In the genomic region with DNA sequence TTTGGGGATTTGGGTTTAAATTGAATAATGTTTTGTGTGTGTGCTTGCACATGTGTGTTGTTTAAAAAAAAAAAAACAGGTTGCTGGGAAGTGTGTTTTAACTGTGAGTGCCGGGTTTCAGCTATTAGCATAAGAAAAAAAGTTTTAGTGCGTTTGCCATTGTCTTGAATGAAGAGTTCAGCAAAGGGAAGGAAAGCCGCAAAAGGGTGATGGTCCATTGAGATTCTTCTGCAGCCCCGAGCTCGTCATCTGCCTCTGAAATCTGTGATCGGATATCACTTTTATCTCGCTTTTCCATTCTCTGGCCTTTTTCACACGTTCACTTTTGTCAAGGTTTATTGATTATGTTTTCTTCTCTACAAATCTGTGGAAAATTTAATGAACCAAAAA, we compare ENCODE assay signal across 17 cellular contexts. TPM values are rescaled to one million over a fixed set of nuclear protein-coding genes. Genes with fewer than 3 reads are reported as not detected.
A peak's percentile ranks its signal among the peaks of the same experiment; 100 is the strongest.
DNase-seq lines count a peak whose midpoint lies in the region; ATAC-seq and TF ChIP-seq lines count a peak whose summit lies in the region.
"Had no signal": no experiment of that assay in that cellular context is flagged by ENCODE, and none has a peak within 500 bp of the region (broad histone marks: within the 10 kb centered on the region; RNA-seq: fewer than 3 reads in every experiment).

No MANE protein-coding gene starts in this region.

- WGBS in HUES64 = 2% methylated on average over 8 of the region's 8 CpGs
- 13 to 18% methylated on average over 3 to 8 of the region's 8 CpGs for WGBS in endodermal cell (ENCODE audit: insufficient coverage in 1 of 2, insufficient read length in 1 of 2), 2 experiments
- WGBS in transverse colon (ENCODE audit: low coverage in 1 of 2), 2 donors = 72 to 100% methylated on average over 3 to 8 of the region's 8 CpGs

- no peak for TF ChIP-seq EP300 in transverse colon (IDR thresholded peaks at IDR 0.05; ENCODE audit: low read depth)

- H3K36me3 ChIP-seq in ES-I3 (ENCODE audit: insufficient read depth, low read length) = no peaks in the 10 kb centered on the region
- no peaks in the 10 kb centered on the region for H3K36me3 ChIP-seq in HUES64 (ENCODE audit: insufficient read depth, low read length)
- no peaks in the 10 kb centered on the region for H3K36me3 ChIP-seq in endodermal cell (ENCODE audit: control insufficient read depth, insufficient read depth, low read length)
- H3K36me3 ChIP-seq in transverse colon = no peaks in the 10 kb centered on the region

- H3K9me3 ChIP-seq in ES-I3 (ENCODE audit: control insufficient read depth, insufficient read depth, low read length) (no peaks in the 10 kb centered on the region), HUES64 (ENCODE audit: insufficient read depth, low read depth, low read length) (no peaks in the 10 kb centered on the region), endodermal cell (ENCODE audit: control insufficient read depth, low read length) (no peaks in the 10 kb centered on the region), transverse colon (no peaks in the 10 kb centered on the region)

- H3K4me3 ChIP-seq in HUES64 (ENCODE audit: low read length) (peak overlapping the region; percentile 89), endodermal cell (ENCODE audit: low read length) (peak overlapping the region; percentile 75), transverse colon (no peak overlapping the region)

- intact Hi-C loops in transverse colon (cut with DNase I; ENCODE audit: low total_unique reads) = no loop called here

- CTCF ChIA-PET in activated CD8-positive, alpha-beta T cell treated with anti-CD3 and anti-CD28 coated beads, Interleukin-2, amount 10 ng/mL, durations not matched to agents 7 days and 5 days (lab: Charles Lee) = no interaction called here

- H3K4me1 Mint-ChIP-seq in endodermal cell = peaks cover 45% of the 10 kb centered on the region
- H3K4me1 Mint-ChIP-seq in neural crest cell = peaks cover 67% of the 10 kb centered on the region
- peaks cover 6% of the 10 kb centered on the region for H3K4me1 Mint-ChIP-seq in activated CD8-positive, alpha-beta T cell treated with anti-CD3 and anti-CD28 coated beads, Interleukin-2, amount 10 ng/mL, durations not matched to agents 7 days and 5 days (ENCODE audit: low read depth)

- H3K9me3 Mint-ChIP-seq in endodermal cell (no peaks in the 10 kb centered on the region), neural crest cell (no peaks in the 10 kb centered on the region)
- no peaks in the 10 kb centered on the region for H3K9me3 Mint-ChIP-seq in activated CD8-positive, alpha-beta T cell treated with anti-CD3 and anti-CD28 coated beads, Interleukin-2, amount 10 ng/mL, durations not matched to agents 7 days and 5 days (ENCODE audit: insufficient read depth)
- H3K9me3 Mint-ChIP-seq: activated naive CD4-positive, alpha-beta T cell treated with anti-CD3 and anti-CD28 coated beads, Interleukin-2, amount 10 ng/mL, durations not matched to agents 7 days and 5 days; activated T-cell treated with anti-CD3 and anti-CD28 coated beads, Interleukin-2, amount 50 U/mL, for 4 hours; CD4-positive, alpha-beta T cell; stimulated activated memory B cell treated with anti-CD40 and anti-IgM and Interleukin-4, amounts not matched to agents 10 μg/mL and 1 μg/mL and 100 μg/mL, for 72 hours had no signal

- no peak for ATAC-seq in activated CD8-positive, alpha-beta T cell treated with anti-CD3 and anti-CD28 coated beads, Interleukin-2, amount 10 ng/mL, durations not matched to agents 7 days and 5 days
- ATAC-seq in GM21367 (IDR thresholded peaks at IDR 0.05; ENCODE audit: unreplicated experiment) = no peak
- no peak for ATAC-seq in GM18870 (IDR thresholded peaks at IDR 0.05; ENCODE audit: unreplicated experiment)
- ATAC-seq: activated T-cell treated with anti-CD3 and anti-CD28 coated beads, Interleukin-2, amount 50 U/mL, for 4 hours; stimulated activated memory B cell treated with anti-CD40 and anti-IgM and Interleukin-4, amounts not matched to agents 10 μg/mL and 1 μg/mL and 100 μg/mL, for 72 hours had no signal

- H3K4me3 Mint-ChIP-seq in endodermal cell = peak overlapping the region; percentile 62
- peak overlapping the region; percentile 78 for H3K4me3 Mint-ChIP-seq in neural crest cell
- no peak overlapping the region for H3K4me3 Mint-ChIP-seq in activated CD8-positive, alpha-beta T cell treated with anti-CD3 and anti-CD28 coated beads, Interleukin-2, amount 10 ng/mL, durations not matched to agents 7 days and 5 days
- H3K4me3 Mint-ChIP-seq: activated naive CD4-positive, alpha-beta T cell treated with anti-CD3 and anti-CD28 coated beads, Interleukin-2, amount 10 ng/mL, durations not matched to agents 7 days and 5 days; activated T-cell treated with anti-CD3 and anti-CD28 coated beads, Interleukin-2, amount 50 U/mL, for 4 hours; CD4-positive, alpha-beta T cell; stimulated activated memory B cell treated with anti-CD40 and anti-IgM and Interleukin-4, amounts not matched to agents 10 μg/mL and 1 μg/mL and 100 μg/mL, for 72 hours had no signal

- H3K27me3 ChIP-seq in HUES64 (ENCODE audit: insufficient read depth, low read length) (no peaks in the 10 kb centered on the region), endodermal cell (ENCODE audit: control insufficient read depth, insufficient read depth, low read length, poor library complexity, severe bottlenecking) (no peaks in the 10 kb centered on the region), transverse colon (peaks cover 83% of the 10 kb centered on the region)

- DNase-seq in endodermal cell = no peak
- DNase-seq in neural crest cell (ENCODE audit: low read depth, low spot score) = no peak
- no peak for DNase-seq in transverse colon
- DNase-seq in activated CD8-positive, alpha-beta T cell treated with anti-CD3 and anti-CD28 coated beads, Interleukin-2, amount 10 ng/mL, durations not matched to agents 7 days and 5 days = no peak
- DNase-seq: activated naive CD4-positive, alpha-beta T cell treated with anti-CD3 and anti-CD28 coated beads, Interleukin-2, amount 10 ng/mL, durations not matched to agents 7 days and 5 days; activated T-cell treated with anti-CD3 and anti-CD28 coated beads, Interleukin-2, amount 50 U/mL, for 4 hours; CD4-positive, alpha-beta T cell; DMS153; hippocampal formation; NCI-H2171; NCI-H526 treated with DMSO at 0.1 percent for 48 hours; Right ventricle myocardium superior had no signal

- in situ Hi-C loops in transverse colon (cut with MboI; ENCODE audit: low pct_ligation_motif_present in 1 of 4, low pct_unique_long_range_greater_than_20kb in 1 of 4, low sequenced_read_pairs in 3 of 4) = no loop called here

- H3K4me1 ChIP-seq in ES-I3 (ENCODE audit: insufficient read depth, low read length) (peaks cover 37% of the 10 kb centered on the region), HUES64 (ENCODE audit: insufficient read depth, low read length) (peaks cover 49% of the 10 kb centered on the region), endodermal cell (ENCODE audit: control insufficient read depth, insufficient read depth, low read length) (peaks cover 10% of the 10 kb centered on the region), transverse colon (peaks cover 2 to 50% (median 32%) of the 10 kb centered on the region in 4 donors)

- POLR2A ChIA-PET in activated CD8-positive, alpha-beta T cell treated with anti-CD3 and anti-CD28 coated beads, Interleukin-2, amount 10 ng/mL, durations not matched to agents 7 days and 5 days (lab: Charles Lee) = no interaction called here

- H3K27ac ChIP-seq in HUES64 (ENCODE audit: low read depth, low read length) (peak overlapping the region; percentile 97), endodermal cell (ENCODE audit: low read depth, low read length) (peak overlapping the region; percentile 98), transverse colon (no peak overlapping the region)

- H3K27ac Mint-ChIP-seq in endodermal cell (peak overlapping the region; percentile 57), neural crest cell (ENCODE audit: unreplicated experiment) (no peak overlapping the region)
- H3K27ac Mint-ChIP-seq in activated CD8-positive, alpha-beta T cell treated with anti-CD3 and anti-CD28 coated beads, Interleukin-2, amount 10 ng/mL, durations not matched to agents 7 days and 5 days = no peak overlapping the region
- H3K27ac Mint-ChIP-seq: activated naive CD4-positive, alpha-beta T cell treated with anti-CD3 and anti-CD28 coated beads, Interleukin-2, amount 10 ng/mL, durations not matched to agents 7 days and 5 days; CD4-positive, alpha-beta T cell; stimulated activated memory B cell treated with anti-CD40 and anti-IgM and Interleukin-4, amounts not matched to agents 10 μg/mL and 1 μg/mL and 100 μg/mL, for 72 hours had no signal

- H3K9ac ChIP-seq in ES-I3 (ENCODE audit: low read depth, low read length) (peak overlapping the region; percentile 70), HUES64 (ENCODE audit: low read depth, low read length) (peak overlapping the region; percentile 83), endodermal cell (ENCODE audit: extremely low read depth, low read length, poor library complexity, severe bottlenecking) (no peak overlapping the region)

- TF ChIP-seq CTCF in endodermal cell (conservative IDR thresholded peaks at IDR 0.05) (no peak), neural crest cell (conservative IDR thresholded peaks at IDR 0.05) (no peak), transverse colon (IDR thresholded peaks at IDR 0.05) (no peak)

- H3K36me3 Mint-ChIP-seq in endodermal cell (ENCODE audit: low read depth) = no peaks in the 10 kb centered on the region
- no peaks in the 10 kb centered on the region for H3K36me3 Mint-ChIP-seq in neural crest cell (ENCODE audit: low read depth)
- no peaks in the 10 kb centered on the region for H3K36me3 Mint-ChIP-seq in activated CD8-positive, alpha-beta T cell treated with anti-CD3 and anti-CD28 coated beads, Interleukin-2, amount 10 ng/mL, durations not matched to agents 7 days and 5 days (ENCODE audit: low read depth)
- H3K36me3 Mint-ChIP-seq: activated naive CD4-positive, alpha-beta T cell treated with anti-CD3 and anti-CD28 coated beads, Interleukin-2, amount 10 ng/mL, durations not matched to agents 7 days and 5 days; stimulated activated memory B cell treated with anti-CD40 and anti-IgM and Interleukin-4, amounts not matched to agents 10 μg/mL and 1 μg/mL and 100 μg/mL, for 72 hours had no signal

- no peak for TF ChIP-seq POLR2A in transverse colon (IDR thresholded peaks at IDR 0.05)

- H3K27me3 Mint-ChIP-seq in endodermal cell (ENCODE audit: insufficient read depth) = no peaks in the 10 kb centered on the region
- peaks cover 59% of the 10 kb centered on the region for H3K27me3 Mint-ChIP-seq in neural crest cell (ENCODE audit: low read depth)
- peaks cover 68% of the 10 kb centered on the region for H3K27me3 Mint-ChIP-seq in activated CD8-positive, alpha-beta T cell treated with anti-CD3 and anti-CD28 coated beads, Interleukin-2, amount 10 ng/mL, durations not matched to agents 7 days and 5 days (ENCODE audit: low read depth)

RNA-seq across cellular contexts. Expression of gene GLI2, which starts 4.7 kb away (rescaled TPM):
- 21.8 TPM for polyA plus RNA-seq in HUES64 (2013, experiment 1 of 2)
- polyA plus RNA-seq in HUES64 (2013, experiment 2 of 2) = 22.5 TPM
- total RNA-seq in endodermal cell (10 to 100 TPM; 17.0 to 24.2 TPM), neural crest cell (48.8 and 49.1 TPM in 2 replicates), transverse colon (10 to 100 TPM in 1 of 4 donors, 1 to 10 TPM in 3; 1.1 to 15.1 (median 4.2) TPM)
- 29.8 TPM for polyA plus RNA-seq in endodermal cell (2013, experiment 1 of 2)
- 28.3 TPM for polyA plus RNA-seq in endodermal cell (2013, experiment 2 of 2)
- total RNA-seq in activated CD8-positive, alpha-beta T cell treated with anti-CD3 and anti-CD28 coated beads, Interleukin-2, amount 10 ng/mL, durations not matched to agents 7 days and 5 days = 1 to 10 TPM; 1.9 to 2.2 TPM
- total RNA-seq: CD4-positive, alpha-beta T cell had no signal

Comparison
In these comparisons a context has a peak if more than half of its experiments do, and no peak if none do; other contexts are left out.
1. H3K27ac ChIP-seq: peak in HUES64 (single experiment) and endodermal cell (single experiment); none in transverse colon (0 of 4).
2. H3K4me3 ChIP-seq: peak in HUES64 (single experiment) and endodermal cell (single experiment); none in transverse colon (0 of 4).